ENCODE assay signal across 22 cellular contexts in the genomic region with DNA sequence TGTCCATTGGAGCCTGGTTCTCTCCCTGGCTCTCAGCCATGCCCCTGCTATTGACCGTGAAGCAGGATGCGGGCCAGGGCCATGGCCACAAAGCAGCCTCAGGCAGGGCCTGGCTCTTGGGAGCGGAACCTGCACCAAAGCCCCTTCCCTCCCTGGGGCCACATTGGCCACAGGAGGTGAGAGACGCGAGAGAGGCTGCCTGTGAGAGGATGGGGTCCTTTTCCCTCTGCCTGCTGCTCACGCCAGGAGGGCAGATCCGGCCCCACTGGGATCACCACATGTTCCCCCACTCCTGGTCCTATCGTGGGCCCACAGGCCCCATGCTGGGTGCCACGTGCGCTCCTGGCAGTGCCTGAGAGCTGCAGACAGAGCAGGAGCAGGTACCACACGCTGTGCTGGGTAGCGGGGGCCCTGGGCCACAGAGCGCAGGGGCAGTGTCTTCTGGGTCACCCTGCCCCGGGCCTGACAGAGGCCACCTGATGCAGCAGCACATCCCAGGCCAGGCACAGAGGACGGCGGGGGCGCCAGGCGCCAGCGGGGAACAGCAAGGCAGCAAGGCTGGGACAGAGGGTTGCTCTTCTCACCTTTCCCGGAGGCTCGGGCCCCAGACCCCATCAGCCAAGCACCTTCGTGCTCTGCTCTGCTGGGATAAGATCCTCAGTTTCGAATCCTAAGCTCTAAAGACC. TPM values are rescaled to one million over a fixed set of nuclear protein-coding genes. Genes with fewer than 3 reads are reported as not detected.
DNase-seq lines count a peak whose midpoint lies in the region; ATAC-seq and TF ChIP-seq lines count a peak whose summit lies in the region.
"Had no signal": no experiment of that assay in that cellular context is flagged by ENCODE, and none has a peak within 500 bp of the region (broad histone marks: within the 10 kb centered on the region; RNA-seq: fewer than 3 reads in every experiment).

No MANE protein-coding gene starts in this region.

- WGBS in IMR-90 (ENCODE audit: extremely low coverage in 2 of 2, insufficient read length in 1 of 2), 2 experiments, result 92% methylated on average over 12 of the region's 23 CpGs; no CpG with 5 or more reads in 1 of the 2 experiments
- 88% methylated on average over 19 to 23 of the region's 23 CpGs for WGBS in psoas muscle, 3 donors

- H3K4ac ChIP-seq in IMR-90 (ENCODE audit: low read depth, low read length), result no peak overlapping the region

- in situ Hi-C loops in IMR-90 (cut with MboI; ENCODE audit: low sequenced_read_pairs), result no loop called here

- no peak overlapping the region for H3K4me2 ChIP-seq in IMR-90 (ENCODE audit: low read depth, low read length)

- H2BK15ac ChIP-seq in IMR-90 (ENCODE audit: low read depth, low read length), result no peak overlapping the region

- no peaks in the 10 kb centered on the region for H3K9me3 ChIP-seq in CD4-positive, alpha-beta T cell (ENCODE audit: control insufficient read depth, low read length)
- H3K9me3 ChIP-seq in IMR-90 (ENCODE audit: control insufficient read depth, insufficient read depth, low read length) (no peaks in the 10 kb centered on the region), psoas muscle (no peaks in the 10 kb centered on the region)
- H3K9me3 ChIP-seq: BE2C, Peyer's patch had no signal

- H3K9ac ChIP-seq in IMR-90 (ENCODE audit: low read depth, low read length), result no peak overlapping the region

- TF ChIP-seq RAD21 in IMR-90 (IDR thresholded peaks at IDR 0.05; ENCODE audit: low read length), result no peak

- no peaks in the 10 kb centered on the region; the same call in 1 of the 2 replicates for H4K20me1 ChIP-seq in IMR-90 (ENCODE audit: insufficient read depth, low read length)

- peak overlapping the region; percentile 11 for H2AFZ ChIP-seq in IMR-90 (replicated peaks; ENCODE audit: low read length, poor library complexity)

- no peaks in the 10 kb centered on the region for H3K27me3 Mint-ChIP-seq in CD4-positive, alpha-beta T cell

- H3K27ac Mint-ChIP-seq in CD4-positive, alpha-beta T cell, result no peak overlapping the region

- no peak overlapping the region for H3K56ac ChIP-seq in IMR-90 (ENCODE audit: extremely low read depth, insufficient read depth, low read length)

- TF ChIP-seq POLR2A in IMR-90 (IDR thresholded peaks at IDR 0.05; ENCODE audit: low read depth, low read length), result no peak

- no peak overlapping the region for H4K5ac ChIP-seq in IMR-90 (ENCODE audit: low read depth, low read length)

- no peak overlapping the region for H3K18ac ChIP-seq in IMR-90 (ENCODE audit: low read depth, low read length)

- no peak overlapping the region for H3K23ac ChIP-seq in IMR-90 (ENCODE audit: low read depth, low read length)

- no peaks in the 10 kb centered on the region for H3K9me3 Mint-ChIP-seq in CD4-positive, alpha-beta T cell
- H3K9me3 Mint-ChIP-seq: H9 had no signal

- H4K8ac ChIP-seq in IMR-90 (ENCODE audit: low read depth in 2 of 2, low read length in 2 of 2), result no peak overlapping the region

- peak overlapping the region; percentile 35 for H3K27ac ChIP-seq in CD4-positive, alpha-beta T cell (ENCODE audit: low read depth, low read length)
- H3K27ac ChIP-seq in IMR-90 (ENCODE audit: insufficient read depth, low read length) (no peak overlapping the region), psoas muscle (peak overlapping the region; percentile 70)
- H3K27ac ChIP-seq: Peyer's patch, SK-N-MC had no signal

- no peak overlapping the region for H3K4me3 ChIP-seq in IMR-90 (ENCODE audit: insufficient read depth, low read depth, low read length)
- H3K4me3 ChIP-seq in psoas muscle, result no peak overlapping the region
- H3K4me3 ChIP-seq: GM12878, Peyer's patch, SK-N-MC had no signal

- no peak overlapping the region for H4K91ac ChIP-seq in IMR-90 (ENCODE audit: insufficient read depth, low read depth, low read length)

- dilution Hi-C loops in IMR-90 (cut with HindIII; ENCODE audit: low sequenced_read_pairs, unreplicated experiment), result no loop called here

- no TSS peak for BruUV-seq in IMR-90 (replicated peaks; lab: Mats Ljungman, UMichigan)

- no peak overlapping the region for H3K4me3 Mint-ChIP-seq in CD4-positive, alpha-beta T cell
- H3K4me3 Mint-ChIP-seq: H9 had no signal

- no peak overlapping the region for H2AK9ac ChIP-seq in IMR-90 (replicated peaks; ENCODE audit: low read depth, low read length, poor library complexity)

- CTCF ChIA-PET in CD4-positive, alpha-beta T cell (lab: Charles Lee), result no interaction called here
- CTCF ChIA-PET in IMR-90 (lab: Yijun Ruan, JAX), result interaction anchor here (0.6 kb wide), 1 partner anchor 184 kb away, joined by 4 read pairs; no protein-coding TSS in a partner anchor

- H3K4me1 ChIP-seq in IMR-90 (ENCODE audit: control insufficient read depth, insufficient read depth, low read length) (peaks cover 2% of the 10 kb centered on the region; the same call in 1 of the 2 replicates), psoas muscle (peaks cover 30% of the 10 kb centered on the region)

- peaks cover 30% of the 10 kb centered on the region for H3K36me3 Mint-ChIP-seq in CD4-positive, alpha-beta T cell (ENCODE audit: low read depth)

- H3K4me1 Mint-ChIP-seq in CD4-positive, alpha-beta T cell (ENCODE audit: low read depth), result peaks cover 5% of the 10 kb centered on the region
- H3K4me1 Mint-ChIP-seq: H9 had no signal

- no peaks in the 10 kb centered on the region for H3K9me1 ChIP-seq in IMR-90 (ENCODE audit: insufficient read depth, low read length)

- H2BK20ac ChIP-seq in IMR-90 (ENCODE audit: low read depth, low read length), result no peak overlapping the region

- no peak overlapping the region for H2AK5ac ChIP-seq in IMR-90 (ENCODE audit: low read depth, low read length)

- no peak for ATAC-seq in CD4-positive, alpha-beta T cell (ENCODE audit: poor library complexity)
- no peak for ATAC-seq in IMR-90 (ENCODE audit: low read depth)
- ATAC-seq in left lobe of liver, result peak; percentile 35
- ATAC-seq in psoas muscle, result no peak
- ATAC-seq in esophagus mucosa, result no peak
- ATAC-seq: GM12878 had no signal

- H3K27me3 ChIP-seq in CD4-positive, alpha-beta T cell (ENCODE audit: control insufficient read depth, insufficient read depth, low read length), result no peaks in the 10 kb centered on the region
- H3K27me3 ChIP-seq in IMR-90 (ENCODE audit: control insufficient read depth, insufficient read depth, low read length) (no peaks in the 10 kb centered on the region), psoas muscle (ENCODE audit: insufficient read depth in 3 of 3, low read length in 2 of 3) (no peaks in the 10 kb centered on the region)
- H3K27me3 ChIP-seq: BE2C, Peyer's patch had no signal

- peaks cover 0 to 9% of the 10 kb centered on the region in 2 experiments; a peak in 1 of 4 replicates for H3K79me1 ChIP-seq in IMR-90 (ENCODE audit: low read depth in 1 of 2, low read length in 2 of 2)

- no peak overlapping the region for H2BK5ac ChIP-seq in IMR-90 (ENCODE audit: low read depth, low read length, poor library complexity, severe bottlenecking)

- no peak overlapping the region for H3K14ac ChIP-seq in IMR-90 (replicated peaks; ENCODE audit: low read depth, low read length)

- H3K36me3 ChIP-seq in IMR-90 (ENCODE audit: control insufficient read depth, insufficient read depth, low read length) (peaks cover 67% of the 10 kb centered on the region), psoas muscle (ENCODE audit: insufficient read depth in 1 of 2, low read depth in 1 of 2) (peaks cover 2 to 75% of the 10 kb centered on the region in 2 donors)

- intact Hi-C loops in CD4-positive, alpha-beta T cell (cut with DNase I, micrococcal nuclease), result no loop called here
- intact Hi-C loops in IMR-90 (cut with micrococcal nuclease), result no loop called here
- intact Hi-C loops in psoas muscle (cut with DNase I), result no loop called here

- DNase-seq in CD4-positive, alpha-beta T cell, result no peak
- DNase-seq in IMR-90, result no peak
- DNase-seq in left lobe of liver (ENCODE audit: low spot score), result peak; percentile 87
- no peak for DNase-seq in psoas muscle
- no peak for DNase-seq in COLO668 (lab: John Stamatoyannopoulos, UW; ENCODE audit: unreplicated experiment)
- no peak for DNase-seq in SHP77 treated with DMSO at 0.1 percent for 48 hours (lab: John Stamatoyannopoulos, UW)
- DNase-seq: BE2C, COR-L47, DMS79 treated with DMSO at 0.1 percent for 48 hours, H9, Kasumi-1, NCI-H1417, NCI-H1694 treated with DMSO at 0.1 percent for 48 hours, NCI-H2081 treated with DMSO at 0.1 percent for 48 hours, NCI-H2171 treated with DMSO at 0.1 percent for 48 hours, NCI-H524 treated with DMSO at 0.1 percent for 48 hours, NCI-H82, Peyer's patch, Right ventricle myocardium superior had no signal

- H2BK120ac ChIP-seq in IMR-90 (ENCODE audit: low read depth, low read length), result no peak overlapping the region

- POLR2A ChIA-PET in CD4-positive, alpha-beta T cell (lab: Charles Lee), result no interaction called here
- POLR2A ChIA-PET in IMR-90 (lab: Charles Lee; ENCODE audit: unreplicated experiment), result no interaction called here

- no peak for TF ChIP-seq CTCF in CD4-positive, alpha-beta T cell (IDR thresholded peaks at IDR 0.05)
- TF ChIP-seq CTCF in IMR-90 (conservative IDR thresholded peaks at IDR 0.05; ENCODE audit: low read depth, low read length), result no peak
- no peak for TF ChIP-seq CTCF in psoas muscle (IDR thresholded peaks at IDR 0.05)

RNA-seq across cellular contexts. Expression of gene NUDT16L1, which starts 9.2 kb away (rescaled TPM):
- total RNA-seq in CD4-positive, alpha-beta T cell, result 10 to 100 TPM; 75.2 to 78.9 TPM
- total RNA-seq in IMR-90 (2012; rRNA removed) (22.9 and 28.3 TPM in 2 replicates), left lobe of liver (40.4 TPM), psoas muscle (10 to 100 TPM in 1 of 4 donors, 1 to 10 TPM in 3; 6.3 to 20.2 (median 8.4) TPM), esophagus mucosa (24.2 TPM)
- polyA plus RNA-seq in IMR-90 (2012; rRNA removed) (44.3 and 63.8 TPM in 2 replicates), psoas muscle (1 to 10 TPM; 6.6 to 9.7 (median 7.4) TPM)
- polyA plus RNA-seq in IMR-90 (2012; cell fraction: cytosol; rRNA removed), result 55.5 and 62.4 TPM in 2 replicates
- 25.7 and 61.5 TPM in 2 replicates for polyA plus RNA-seq in IMR-90 (2012; cell fraction: nucleus; rRNA removed; ENCODE audit: low replicate concordance)

RNA-seq across cellular contexts. Expression of gene ANKS3, which starts 49.9 kb away (rescaled TPM):
- total RNA-seq in CD4-positive, alpha-beta T cell, result 10 to 100 TPM; 13.5 TPM
- total RNA-seq in IMR-90 (2012; rRNA removed) (22.2 and 24.4 TPM in 2 replicates), left lobe of liver (10.6 TPM), psoas muscle (1 to 10 TPM; 5.2 to 9.1 (median 7.4) TPM), esophagus mucosa (8.1 TPM)
- polyA plus RNA-seq in IMR-90 (2012; rRNA removed) (23.7 and 25.0 TPM in 2 replicates), psoas muscle (10 to 100 TPM; 10.7 to 15.0 (median 14.2) TPM)
- 15.1 and 18.0 TPM in 2 replicates for polyA plus RNA-seq in IMR-90 (2012; cell fraction: cytosol; rRNA removed)
- polyA plus RNA-seq in IMR-90 (2012; cell fraction: nucleus; rRNA removed; ENCODE audit: low replicate concordance), result 91.7 and 149 TPM in 2 replicates

RNA-seq across cellular contexts. Expression of gene DNAAF8, which starts 50.2 kb away (rescaled TPM):
- under 1 TPM in 1 of 2 experiments, not detected in 1; 0.25 TPM for total RNA-seq in CD4-positive, alpha-beta T cell
- 0.54 and 0.56 TPM in 2 replicates for total RNA-seq in IMR-90 (2012; rRNA removed)
- 1.7 TPM in 2 replicates for polyA plus RNA-seq in IMR-90 (2012; rRNA removed)
- 0.68 and 1.1 TPM in 2 replicates for polyA plus RNA-seq in IMR-90 (2012; cell fraction: cytosol; rRNA removed)
- polyA plus RNA-seq in IMR-90 (2012; cell fraction: nucleus; rRNA removed; ENCODE audit: low replicate concordance), result 0.99 and 1.6 TPM in 2 replicates
- total RNA-seq in left lobe of liver, result 0.45 TPM
- total RNA-seq in psoas muscle, result 1 to 10 TPM in 1 of 4 donors, under 1 TPM in 2, not detected in 1; 0.42 to 1.1 (median 0.71) TPM
- polyA plus RNA-seq in psoas muscle, result 1 to 10 TPM; 1.2 to 2.1 (median 1.8) TPM
- 0.28 TPM for total RNA-seq in esophagus mucosa
- total RNA-seq: Peyer's patch had no signal

RNA-seq across cellular contexts. Expression of gene MGRN1, which starts 59.5 kb away (rescaled TPM):
- 10 to 100 TPM; 45.9 to 48.6 TPM for total RNA-seq in CD4-positive, alpha-beta T cell
- total RNA-seq in IMR-90 (2012; rRNA removed) (11.7 and 13.9 TPM in 2 replicates), left lobe of liver (59.5 TPM), psoas muscle (10 to 100 TPM; 44.2 to 63.1 (median 59.4) TPM), esophagus mucosa (19.2 TPM)
- polyA plus RNA-seq in IMR-90 (2012; rRNA removed) (26.7 and 32.7 TPM in 2 replicates), psoas muscle (10 to 100 TPM; 20.2 to 36.3 (median 24.6) TPM)
- 29.0 and 31.5 TPM in 2 replicates for polyA plus RNA-seq in IMR-90 (2012; cell fraction: cytosol; rRNA removed)
- 31.0 and 54.6 TPM in 2 replicates for polyA plus RNA-seq in IMR-90 (2012; cell fraction: nucleus; rRNA removed; ENCODE audit: low replicate concordance)
